8 cellular contexts compared by ENCODE assay signal in the genomic region with DNA sequence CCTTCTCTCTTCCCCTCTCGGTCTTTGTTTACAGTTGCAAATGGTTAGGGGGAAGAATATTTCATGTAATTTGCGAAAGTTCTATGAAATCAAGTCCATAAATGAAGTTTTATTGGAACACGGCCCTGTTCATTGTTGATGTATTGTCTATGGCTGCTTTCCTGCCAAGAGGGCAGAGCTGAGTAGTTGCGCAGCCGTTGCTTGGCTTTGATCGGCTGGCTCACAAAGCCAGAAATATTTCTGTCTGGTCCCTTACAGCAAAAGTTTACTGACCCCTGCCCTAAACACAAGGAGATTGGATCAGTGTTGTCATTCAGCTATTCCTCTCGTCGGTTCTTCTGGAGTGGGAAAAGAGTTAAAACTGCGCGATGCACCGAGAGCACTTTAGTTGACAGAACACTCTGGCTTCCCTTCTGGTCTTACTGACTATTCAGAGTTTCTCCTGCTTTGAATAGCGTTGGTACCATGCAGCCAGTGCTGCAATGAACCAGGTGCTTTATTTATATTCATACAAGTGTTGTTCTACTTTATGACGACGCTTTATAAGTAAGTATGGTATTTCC. TPM values are rescaled to one million over a fixed set of nuclear protein-coding genes. Genes with fewer than 3 reads are reported as not detected.
A peak's percentile ranks its signal among the peaks of the same experiment; 100 is the strongest.
DNase-seq lines count a peak whose midpoint lies in the region; ATAC-seq and TF ChIP-seq lines count a peak whose summit lies in the region.

No MANE protein-coding gene starts in this region.

- DNase-seq in DMS114 treated with DMSO at 0.1 percent for 48 hours (lab: John Stamatoyannopoulos, UW; ENCODE audit: unreplicated experiment), result peak; percentile 25
- DNase-seq in SJSA1 (ENCODE audit: low read depth in 1 of 2, low spot score in 2 of 2), result no peak
- peak in 4 of 10 donors; percentile 23 to 43 (median 36) for DNase-seq in dorsolateral prefrontal cortex
- peak; percentile 47 to 59 for DNase-seq in lung microvascular endothelial cell (ENCODE audit: low read depth in 2 of 2)
- DNase-seq in thoracic aorta (ENCODE audit: low spot score), result no peak
- DNase-seq in GDM1 (lab: John Stamatoyannopoulos, UW), result no peak

- H3K27me3 ChIP-seq in SJSA1 (replicated peaks), result no peaks in the 10 kb centered on the region
- no peaks in the 10 kb centered on the region for H3K27me3 ChIP-seq in dorsolateral prefrontal cortex
- no peaks in the 10 kb centered on the region for H3K27me3 ChIP-seq in thoracic aorta (replicated peaks; ENCODE audit: insufficient read depth)

- H3K4me1 ChIP-seq in SJSA1 (replicated peaks) (peaks cover 10% of the 10 kb centered on the region), thoracic aorta (ENCODE audit: control insufficient read depth in 1 of 2, low read depth in 2 of 2) (peaks cover 17 to 73% of the 10 kb centered on the region in 2 donors)

- H3K4me3 ChIP-seq in SJSA1, result peak overlapping the region; percentile 81
- peak overlapping the region; percentile 67 to 100 (median 93) for H3K4me3 ChIP-seq in dorsolateral prefrontal cortex
- peak overlapping the region; percentile 83 for H3K4me3 ChIP-seq in thoracic aorta

- no peaks in the 10 kb centered on the region for H3K9me3 ChIP-seq in SJSA1 (replicated peaks)
- no peaks in the 10 kb centered on the region for H3K9me3 ChIP-seq in thoracic aorta

- H3K27ac ChIP-seq in SJSA1 (peak overlapping the region; percentile 75), dorsolateral prefrontal cortex (peak overlapping the region; percentile 65 to 99 (median 95)), thoracic aorta (peak overlapping the region; percentile 86 to 92)

- peak in 2 of 56 donors; percentile 0 to 3 for TF ChIP-seq CTCF in dorsolateral prefrontal cortex (IDR thresholded peaks at IDR 0.05 in 54 of 56, conservative IDR thresholded peaks at IDR 0.05 in 2 of 56; ENCODE audit: low read depth in 1 of 56, partially characterized antibody in 56 of 56)
- TF ChIP-seq CTCF in thoracic aorta (IDR thresholded peaks at IDR 0.05), result no peak

- ATAC-seq in GM19328 (IDR thresholded peaks at IDR 0.05; ENCODE audit: unreplicated experiment) (peak; percentile 19), HG03432 (IDR thresholded peaks at IDR 0.05; ENCODE audit: unreplicated experiment) (peak; percentile 28), thoracic aorta (ENCODE audit: insufficient number of reproducible peaks, low FRiP score, low read depth) (peak; percentile 26)

- H3K36me3 ChIP-seq in SJSA1 (peaks cover 5% of the 10 kb centered on the region; the same call in 1 of the 2 replicates), thoracic aorta (no peaks in the 10 kb centered on the region)

- intact Hi-C loops in dorsolateral prefrontal cortex (cut with DNase I), result loop anchor here in 1 of 2 donors (5.0 kb wide), 1 partner anchor 515 kb away; a partner anchor contains a TSS

RNA-seq across cellular contexts. Expression of a gene that starts 0.8 kb away (rescaled TPM):
- 10.6 and 16.9 TPM in 2 replicates for total RNA-seq in SJSA1 (2014; rRNA removed; shearing (Covaris generic))
- 10 to 100 TPM; 12.6 to 33.7 (median 21.8) TPM for total RNA-seq in dorsolateral prefrontal cortex
- 5.9 and 9.7 TPM in 2 replicates for total RNA-seq in lung microvascular endothelial cell
- 10 to 100 TPM; 30.4 to 36.4 TPM for total RNA-seq in thoracic aorta

Comparison
In these comparisons a context has a peak if more than half of its experiments do, and no peak if none do; other contexts are left out.
1. DNase-seq: peak in DMS114 treated with DMSO at 0.1 percent for 48 hours (single experiment) and lung microvascular endothelial cell (2 of 2); none in SJSA1 (0 of 2), thoracic aorta (single experiment) and GDM1 (single experiment).
2. Peak in every context shown above with its lines, with median percentiles within 50 percentile points of each other: ATAC-seq, H3K27ac ChIP-seq and H3K4me3 ChIP-seq.